ENCODE assay signal across 7 cellular contexts in genomic region chr12:31589582-31589895, GRCh38. TPM values are rescaled to one million over a fixed set of nuclear protein-coding genes. Genes with fewer than 3 reads are reported as not detected.
DNase-seq lines count a peak whose midpoint lies in the region; ATAC-seq, FAIRE-seq and TF ChIP-seq lines count a peak whose summit lies in the region.

No MANE protein-coding gene starts in this region.

- TF ChIP-seq EP300 in K562 (IDR thresholded peaks at IDR 0.05; ENCODE audit: low read length) = no peak

- no peaks in the 10 kb centered on the region for H4K20me1 ChIP-seq in K562 (replicated peaks; ENCODE audit: control insufficient read depth, insufficient read depth, low read length)

- in situ Hi-C loops in K562 (cut with MboI) = no loop called here

- intact Hi-C loops in K562 (cut with micrococcal nuclease) (no loop called here), lower leg skin (cut with DNase I; ENCODE audit: low total_unique reads) (no loop called here)

- no peak for TF ChIP-seq POLR2A in K562 (conservative IDR thresholded peaks at IDR 0.05)
- TF ChIP-seq POLR2A in lower leg skin (IDR thresholded peaks at IDR 0.05) = no peak

- WGBS in K562 (ENCODE audit: insufficient coverage, low coverage, missing lambda C conversion rate) = under 1% methylated on average over 13 of the region's 13 CpGs
- WGBS in lower leg skin, 2 donors = 2 to 4% methylated on average over 13 of the region's 13 CpGs
- WGBS in thymus = 3% methylated on average over 13 of the region's 13 CpGs

- CTCF ChIA-PET in K562 (lab: Yijun Ruan, JAX; ENCODE audit: low intra/inter-chr PET ratio) = no interaction called here

- peak overlapping the region; percentile 86 for H3K4me2 ChIP-seq in K562 (ENCODE audit: insufficient read depth, low read length)

- ATAC-seq in GM18502 (IDR thresholded peaks at IDR 0.05; ENCODE audit: poor library complexity, unreplicated experiment) (peak; percentile 52), HG03175 (IDR thresholded peaks at IDR 0.05; ENCODE audit: unreplicated experiment) (peak; percentile 33), K562 (no peak)

- H3K27ac ChIP-seq in K562 (ENCODE audit: extremely low read depth, low read depth, low read length) (no peak overlapping the region), thymus (ENCODE audit: low read depth) (peak overlapping the region; percentile 36)

- H3K9me3 ChIP-seq in K562 (replicated peaks; ENCODE audit: control insufficient read depth, insufficient read depth, low read depth, low read length) = no peaks in the 10 kb centered on the region
- no peaks in the 10 kb centered on the region for H3K9me3 ChIP-seq in thymus (ENCODE audit: control insufficient read depth)

- peaks cover 2 to 20% of the 10 kb centered on the region in 2 experiments; a peak in 4 of 5 replicates for H3K4me1 ChIP-seq in K562 (replicated peaks in 1 of 2; ENCODE audit: control insufficient read depth in 2 of 2, insufficient read depth in 2 of 2, low read length in 2 of 2)
- H3K4me1 ChIP-seq in thymus (ENCODE audit: control insufficient read depth, insufficient read depth, low read length) = no peaks in the 10 kb centered on the region

- H3K27me3 ChIP-seq in K562 (ENCODE audit: control insufficient read depth in 2 of 2, insufficient read depth in 2 of 2, low read length in 2 of 2) (peaks cover 8 to 10% of the 10 kb centered on the region in 2 experiments; a peak in 4 of 5 replicates), thymus (ENCODE audit: control insufficient read depth, insufficient read depth) (peaks cover 7% of the 10 kb centered on the region)

- DNase-seq in K562 (ENCODE audit: extremely low read depth in 1 of 4, low spot score in 3 of 4) = peak in 1 of 4 experiments; percentile 49
- peak in 1 of 2 donors; percentile 42 for DNase-seq in lower leg skin (ENCODE audit: low spot score in 2 of 2)
- DNase-seq in GF-D8 (lab: John Stamatoyannopoulos, UW) = no peak
- DNase-seq in effector CD8-positive, alpha-beta T cell (lab: John Stamatoyannopoulos, UW) = no peak

- no peak for TF ChIP-seq CTCF in K562 (IDR thresholded peaks at IDR 0.05 in 2 of 3, conservative IDR thresholded peaks at IDR 0.05 in 1 of 3; ENCODE audit: insufficient read depth in 2 of 3, low read depth in 1 of 3, low read length in 3 of 3)
- no peak for TF ChIP-seq CTCF in lower leg skin (IDR thresholded peaks at IDR 0.05)

- no TSS peak for BruUV-seq in K562 (replicated peaks; lab: Mats Ljungman, UMichigan)

- no peak for TF ChIP-seq RAD21 in K562 (CRISPR knock-in tag; conservative IDR thresholded peaks at IDR 0.05 in 1 of 2, IDR thresholded peaks at IDR 0.05 in 1 of 2)

- FAIRE-seq in K562 (lab: Jason Lieb, UNC) = peak; percentile 60

- H3K4me3 ChIP-seq in K562 (peak overlapping the region; percentile 86), lower leg skin (ENCODE audit: low read depth, poor library complexity, severe bottlenecking) (peak overlapping the region; percentile 81), thymus (ENCODE audit: low read length) (peak overlapping the region; percentile 81)

- H3K79me2 ChIP-seq in K562 (ENCODE audit: control insufficient read depth, insufficient read depth, low read length) = no peaks in the 10 kb centered on the region

- POLR2A ChIA-PET in K562 (lab: Yijun Ruan, JAX) = no interaction called here

- H2AFZ ChIP-seq in K562 (ENCODE audit: low read depth, low read length) = peak overlapping the region; percentile 88

- H3K9me1 ChIP-seq in K562 (ENCODE audit: control insufficient read depth, insufficient read depth, low read length) = no peaks in the 10 kb centered on the region

- peak overlapping the region in 1 of 2 experiments; percentile 94; a peak in 2 of 4 replicates for H3K9ac ChIP-seq in K562 (ENCODE audit: insufficient read depth in 1 of 2, low read depth in 2 of 2, low read length in 2 of 2)

- H3K36me3 ChIP-seq in K562 (ENCODE audit: control insufficient read depth, insufficient read depth, low read length) (no peaks in the 10 kb centered on the region), thymus (ENCODE audit: control insufficient read depth, insufficient read depth) (no peaks in the 10 kb centered on the region)

TF ChIP-seq in K562, 482 proteins besides CTCF, POLR2A, EP300 and RAD21:
- TF ChIP-seq NRF1 (conservative IDR thresholded peaks at IDR 0.05 in 1 of 2, IDR thresholded peaks at IDR 0.05 in 1 of 2) (peak in 1 of 2 experiments; percentile 32; a peak in 1 of 4 replicates), TAF1 (IDR thresholded peaks at IDR 0.05; ENCODE audit: control insufficient read depth, extremely low read depth, insufficient read depth, low read length, severe bottlenecking) (no peak), BMI1 (IDR thresholded peaks at IDR 0.05; ENCODE audit: low read length) (0 out of 2 replicates have a peak, but pooled peaks have one; percentile 21), TRIM24 (IDR thresholded peaks at IDR 0.05) (no peak)

RNA-seq across cellular contexts. Expression of gene DENND5B, which starts 1.4 kb away (rescaled TPM):
- total RNA-seq in K562 (2011; cell fraction: chromatin; rRNA removed; ENCODE audit: low replicate concordance) = 7.0 and 7.7 TPM in 2 replicates
- 3.3 and 3.8 TPM in 2 replicates for total RNA-seq in K562 (2011; cell fraction: nucleolus; rRNA removed)
- total RNA-seq in K562 (2011; cell fraction: nucleoplasm; rRNA removed) = 4.1 and 5.4 TPM in 2 replicates
- total RNA-seq in K562 (2014; rRNA removed) (2.1 and 3.6 TPM in 2 replicates), K562 (2014; rRNA removed; fragmentation: Illumina TruSeq; extraction: Trizol) (4.7 and 5.0 TPM in 2 replicates), K562 (2015; rRNA removed; fragmentation: Illumina TruSeq; extraction: Trizol) (3.6 and 4.0 TPM in 2 replicates), K562 (2021) (4.5 and 5.0 TPM in 2 replicates), lower leg skin (1 to 10 TPM; 4.6 to 6.4 (median 5.4) TPM)
- polyA plus RNA-seq in K562 (2011; rRNA removed) (6.0 and 11.8 TPM in 2 replicates), K562 (2014; fragmentation: Illumina TruSeq; extraction: Trizol) (3.5 and 3.9 TPM in 2 replicates), K562 (2014; fragmentation: Nextera tagmentation; extraction: Ambion mirVana) (1 to 10 TPM in 1 of 2 experiments, under 1 TPM in 1; 0.99 to 1.2 TPM), K562 (2014; rRNA removed) (3.6 and 3.8 TPM in 2 replicates), thymus (2.3 TPM)
- polyA plus RNA-seq in K562 (2011; cell fraction: cytosol; rRNA removed) = 3.4 and 9.1 TPM in 2 replicates
- polyA plus RNA-seq in K562 (2011; cell fraction: nucleus; rRNA removed) = 1.5 and 4.8 TPM in 2 replicates
- 2.2 and 2.5 TPM in 2 replicates for polyA plus RNA-seq in K562 (2012)
- polyA minus RNA-seq in K562 (2011; rRNA and poly(A)+ RNA removed) = 6.9 and 16.9 TPM in 2 replicates
- 2.9 and 7.9 TPM in 2 replicates for polyA minus RNA-seq in K562 (2011; cell fraction: cytosol; rRNA and poly(A)+ RNA removed)
- 1.5 and 6.8 TPM in 2 replicates for polyA minus RNA-seq in K562 (2011; cell fraction: nucleus; rRNA and poly(A)+ RNA removed)
